Comparison of ENCODE assay signal across 17 cellular contexts in the genomic region with DNA sequence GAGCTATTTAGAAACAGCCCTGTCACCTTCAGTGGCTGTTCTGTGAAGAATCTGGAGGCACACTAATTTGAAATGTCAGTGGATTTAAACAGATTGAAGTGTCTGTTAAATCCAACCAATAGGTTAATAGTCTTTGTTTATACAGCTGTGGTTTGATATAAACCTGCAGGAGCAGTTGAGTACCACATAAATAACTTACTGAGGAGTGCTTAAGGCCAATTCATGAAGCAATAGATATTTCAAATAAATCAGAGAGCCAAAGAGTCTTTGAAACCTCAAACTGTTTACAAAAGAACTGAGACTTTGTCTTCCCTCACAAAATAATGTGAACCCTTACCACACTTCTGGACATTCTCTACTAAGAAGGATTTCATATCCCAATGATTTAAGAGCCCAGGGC.
DNase-seq lines count a peak whose midpoint lies in the region.
"Had no signal": no experiment of that assay in that cellular context is flagged by ENCODE, and none has a peak within 500 bp of the region (broad histone marks: within the 10 kb centered on the region; RNA-seq: fewer than 3 reads in every experiment).

No MANE protein-coding gene starts in this region.

- no peaks in the 10 kb centered on the region for H3K36me3 ChIP-seq in subcutaneous abdominal adipose tissue (ENCODE audit: control insufficient read depth in 5 of 5, insufficient read depth in 5 of 5, low read length in 5 of 5)
- H3K36me3 ChIP-seq: tibial nerve had no signal

- peaks cover 0 to 30% (median 16%) of the 10 kb centered on the region in 5 donors for H3K4me1 ChIP-seq in subcutaneous abdominal adipose tissue (ENCODE audit: control insufficient read depth in 5 of 5, insufficient read depth in 5 of 5, low read length in 5 of 5)

- peak; percentile 30 for DNase-seq in NCI-H1092 treated with DMSO at 0.1 percent for 48 hours (lab: John Stamatoyannopoulos, UW)
- DNase-seq in NCI-H1092 (lab: John Stamatoyannopoulos, UW), result no peak
- DNase-seq in NCI-H510A treated with DMSO at 0.1 percent for 48 hours (lab: John Stamatoyannopoulos, UW), result peak; percentile 78
- peak; percentile 52 for DNase-seq in fibroblast of gingiva (ENCODE audit: low read depth)
- no peak for DNase-seq in activated CD4-positive, alpha-beta T cell treated with anti-CD3 and anti-CD28 coated beads for 48 hours
- no peak for DNase-seq in activated effector memory CD4-positive, alpha-beta T cell treated with Interleukin-2 at 50 U/mL for 16 hours
- no peak for DNase-seq in activated CD4-positive, CD25-positive, alpha-beta regulatory T cell (lab: John Stamatoyannopoulos, UW)
- DNase-seq: activated naive CD8-positive, alpha-beta T cell treated with anti-CD3 and anti-CD28 coated beads for 36 hours; activated T-cell treated with anti-CD3 and anti-CD28 coated beads for 4 hours; CD4-positive, alpha-beta T cell; left ventricle myocardium superior; natural killer cell; right cardiac atrium; stimulated activated CD4-positive, alpha-beta T cell treated with anti-CD3 and anti-CD28 coated beads, Interleukin-2, amount 100 ng/mL, for 48 hours had no signal

- H3K9me3 ChIP-seq in subcutaneous abdominal adipose tissue (ENCODE audit: control insufficient read depth in 5 of 5, low read length in 5 of 5), result no peaks in the 10 kb centered on the region
- H3K9me3 ChIP-seq: tibial nerve had no signal

- no peak overlapping the region for H3K4me3 ChIP-seq in subcutaneous abdominal adipose tissue (ENCODE audit: low read depth in 1 of 5, low read length in 5 of 5)
- H3K4me3 ChIP-seq: tibial nerve had no signal

- peak overlapping the region; percentile 25 for H3K27ac ChIP-seq in subcutaneous abdominal adipose tissue (ENCODE audit: low read depth, low read length)
- H3K27ac ChIP-seq: 22Rv1, tibial nerve had no signal

- H3K9ac ChIP-seq in subcutaneous abdominal adipose tissue (ENCODE audit: low read length in 5 of 5), result peak overlapping the region in 1 of 5 donors; percentile 20

- H3K27me3 ChIP-seq in subcutaneous abdominal adipose tissue (ENCODE audit: control insufficient read depth in 5 of 5, insufficient read depth in 4 of 5, low read length in 5 of 5), result no peaks in the 10 kb centered on the region
- H3K27me3 ChIP-seq: tibial nerve had no signal

Comparison
In these comparisons a context has a peak if more than half of its experiments do, and no peak if none do; other contexts are left out.
1. DNase-seq: peak in NCI-H1092 treated with DMSO at 0.1 percent for 48 hours (single experiment), NCI-H510A treated with DMSO at 0.1 percent for 48 hours (single experiment) and fibroblast of gingiva (single experiment); none in NCI-H1092 (single experiment), activated CD4-positive, alpha-beta T cell treated with anti-CD3 and anti-CD28 coated beads for 48 hours (single experiment), activated effector memory CD4-positive, alpha-beta T cell treated with Interleukin-2 at 50 U/mL for 16 hours (single experiment) and activated CD4-positive, CD25-positive, alpha-beta regulatory T cell (0 of 4).